22 cellular contexts compared by ENCODE assay signal in the genomic region with DNA sequence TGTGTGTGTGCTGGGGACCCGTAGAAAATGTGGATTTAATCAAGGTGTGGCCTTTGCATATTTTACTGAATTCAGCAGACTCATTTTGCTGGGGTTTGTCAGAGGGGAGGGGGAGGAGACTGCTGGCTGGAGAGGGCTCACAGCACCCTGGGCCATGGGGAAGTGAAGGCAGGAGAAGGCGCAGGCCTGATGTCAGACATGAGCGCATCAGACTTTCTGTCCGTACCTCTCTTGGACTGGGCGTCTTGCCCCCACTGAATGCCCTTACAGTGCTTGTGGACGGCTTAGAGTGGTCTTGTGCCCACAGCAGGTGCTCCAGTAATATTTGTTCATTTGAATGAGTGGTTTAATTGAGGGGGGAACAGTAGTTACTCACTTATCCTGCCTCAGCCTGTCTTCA.
"Had no signal": no experiment of that assay in that cellular context is flagged by ENCODE, and none has a peak within 500 bp of the region (broad histone marks: within the 10 kb centered on the region; RNA-seq: fewer than 3 reads in every experiment).

No MANE protein-coding gene starts in this region.

- H3K4me1 Mint-ChIP-seq: activated CD4-positive, alpha-beta memory T cell treated with anti-CD3 and anti-CD28 coated beads, Interleukin-2, amount 10 ng/mL, durations not matched to agents 7 days and 5 days; activated CD8-positive, alpha-beta memory T cell treated with anti-CD3 and anti-CD28 coated beads, Interleukin-2, amount 10 ng/mL, durations not matched to agents 7 days and 5 days; activated naive CD8-positive, alpha-beta T cell treated with anti-CD3 and anti-CD28 coated beads, Interleukin-2, amount 10 ng/mL, durations not matched to agents 7 days and 5 days had no signal

- H3K4me3 Mint-ChIP-seq: activated CD4-positive, alpha-beta memory T cell treated with anti-CD3 and anti-CD28 coated beads, Interleukin-2, amount 10 ng/mL, durations not matched to agents 7 days and 5 days; activated CD8-positive, alpha-beta memory T cell treated with anti-CD3 and anti-CD28 coated beads, Interleukin-2, amount 10 ng/mL, durations not matched to agents 7 days and 5 days; activated naive CD8-positive, alpha-beta T cell treated with anti-CD3 and anti-CD28 coated beads, Interleukin-2, amount 10 ng/mL, durations not matched to agents 7 days and 5 days had no signal

- H3K36me3 ChIP-seq: ovary, stomach, upper lobe of left lung had no signal

- H3K4me2 ChIP-seq: smooth muscle cell had no signal

- H3K27ac ChIP-seq: dorsolateral prefrontal cortex, foreskin keratinocyte, ovary, stomach, testis, upper lobe of left lung had no signal

- H3K27me3 ChIP-seq: dorsolateral prefrontal cortex, foreskin keratinocyte, ovary, stomach, testis, upper lobe of left lung had no signal

- H3K36me3 Mint-ChIP-seq: activated CD8-positive, alpha-beta memory T cell treated with anti-CD3 and anti-CD28 coated beads, Interleukin-2, amount 10 ng/mL, durations not matched to agents 7 days and 5 days; activated naive CD8-positive, alpha-beta T cell treated with anti-CD3 and anti-CD28 coated beads, Interleukin-2, amount 10 ng/mL, durations not matched to agents 7 days and 5 days had no signal

- H3K4me3 ChIP-seq: dorsolateral prefrontal cortex, lung, ovary, smooth muscle cell, stomach, testis, upper lobe of left lung had no signal

- H3K27ac Mint-ChIP-seq: activated CD4-positive, alpha-beta memory T cell treated with anti-CD3 and anti-CD28 coated beads, Interleukin-2, amount 10 ng/mL, durations not matched to agents 7 days and 5 days; activated CD8-positive, alpha-beta memory T cell treated with anti-CD3 and anti-CD28 coated beads, Interleukin-2, amount 10 ng/mL, durations not matched to agents 7 days and 5 days; activated naive CD8-positive, alpha-beta T cell treated with anti-CD3 and anti-CD28 coated beads, Interleukin-2, amount 10 ng/mL, durations not matched to agents 7 days and 5 days had no signal

- FAIRE-seq: colon, keratinocyte had no signal

- H3K9me3 ChIP-seq: ovary, stomach, testis, upper lobe of left lung had no signal

- DNase-seq: activated CD4-positive, alpha-beta memory T cell treated with anti-CD3 and anti-CD28 coated beads, Interleukin-2, amount 10 ng/mL, durations not matched to agents 7 days and 5 days; activated CD4-positive, alpha-beta T cell treated with anti-CD3 and anti-CD28 coated beads for 48 hours; activated CD4-positive, CD25-positive, alpha-beta regulatory T cell; activated CD8-positive, alpha-beta memory T cell treated with anti-CD3 and anti-CD28 coated beads, Interleukin-2, amount 10 ng/mL, durations not matched to agents 7 days and 5 days; activated naive CD4-positive, alpha-beta T cell; activated naive CD8-positive, alpha-beta T cell treated with anti-CD3 and anti-CD28 coated beads, Interleukin-2, amount 10 ng/mL, durations not matched to agents 7 days and 5 days; amygdala; central memory CD4-positive, alpha-beta T cell; dorsolateral prefrontal cortex; foreskin keratinocyte; head of caudate nucleus; ovary; stimulated activated CD4-positive, alpha-beta T cell treated with anti-CD3 and anti-CD28 coated beads, Interleukin-4, amount 100 ng/mL, for 1 hour; stomach; T-helper 9 cell; testis; upper lobe of left lung had no signal

- H3K9me3 Mint-ChIP-seq: activated CD4-positive, alpha-beta memory T cell treated with anti-CD3 and anti-CD28 coated beads, Interleukin-2, amount 10 ng/mL, durations not matched to agents 7 days and 5 days; activated naive CD8-positive, alpha-beta T cell treated with anti-CD3 and anti-CD28 coated beads, Interleukin-2, amount 10 ng/mL, durations not matched to agents 7 days and 5 days had no signal

- ATAC-seq: activated CD8-positive, alpha-beta memory T cell treated with anti-CD3 and anti-CD28 coated beads, Interleukin-2, amount 10 ng/mL, durations not matched to agents 7 days and 5 days; foreskin keratinocyte; sciatic nerve had no signal
